Comparison of ENCODE assay signal across 12 cellular contexts in genomic region chr14:102622262-102622885, GRCh38. TPM values are rescaled to one million over a fixed set of nuclear protein-coding genes. Genes with fewer than 3 reads are reported as not detected.
DNase-seq lines count a peak whose midpoint lies in the region; ATAC-seq lines count a peak whose summit lies in the region.
"Had no signal": no experiment of that assay in that cellular context is flagged by ENCODE, and none has a peak within 500 bp of the region (broad histone marks: within the 10 kb centered on the region; RNA-seq: fewer than 3 reads in every experiment).

No MANE protein-coding gene starts in this region.

- no peaks in the 10 kb centered on the region for H3K27me3 Mint-ChIP-seq in activated T-helper 2 cell treated with anti-CD3 and anti-CD28 coated beads, Interferon-gamma antibody, Interleukin-2, Interleukin-4, amounts not matched to agents 10 μg/mL and 5 μg/mL and 100 μg/mL, durations not matched to agents 14 hours and 24 hours and 36 hours (ENCODE audit: low read depth)

- no peak overlapping the region for H3K27ac Mint-ChIP-seq in activated T-helper 2 cell treated with anti-CD3 and anti-CD28 coated beads, Interferon-gamma antibody, Interleukin-2, Interleukin-4, amounts not matched to agents 10 μg/mL and 5 μg/mL and 100 μg/mL, durations not matched to agents 14 hours and 24 hours and 36 hours

- intact Hi-C loops in activated T-helper 2 cell treated with anti-CD3 and anti-CD28 coated beads, Interferon-gamma antibody, Interleukin-2, Interleukin-4, amounts not matched to agents 10 μg/mL and 5 μg/mL and 100 μg/mL, durations not matched to agents 14 hours and 24 hours and 36 hours (cut with micrococcal nuclease), result no loop called here

- H3K9me3 ChIP-seq in iPS-20b (ENCODE audit: insufficient read depth, low read depth, low read length), result no peaks in the 10 kb centered on the region

- peak overlapping the region; percentile 10 for H3K27ac ChIP-seq in iPS-20b (ENCODE audit: low read length)
- H3K27ac ChIP-seq: parathyroid adenoma had no signal

- ATAC-seq in HG03139 (IDR thresholded peaks at IDR 0.05; ENCODE audit: unreplicated experiment) (no peak), GM19328 (IDR thresholded peaks at IDR 0.05; ENCODE audit: unreplicated experiment) (no peak)

- peak; percentile 3 for DNase-seq in stimulated activated naive CD4-positive, alpha-beta T cell treated with Interleukin-2 at 50 U/mL for 16 hours (lab: John Stamatoyannopoulos, UW)
- no peak for DNase-seq in stimulated activated naive CD4-positive, alpha-beta T cell (lab: John Stamatoyannopoulos, UW)
- peak; percentile 11 for DNase-seq in OCI-M1 (lab: John Stamatoyannopoulos, UW)
- no peak for DNase-seq in activated T-helper 2 cell treated with anti-CD3 and anti-CD28 coated beads, Interferon-gamma antibody, Interleukin-2, Interleukin-4, amounts not matched to agents 10 μg/mL and 5 μg/mL and 100 μg/mL, durations not matched to agents 14 hours and 24 hours and 36 hours (ENCODE audit: low spot score)
- DNase-seq in NCI-H524 treated with DMSO at 0.1 percent for 48 hours (lab: John Stamatoyannopoulos, UW), result no peak
- DNase-seq: central memory CD4-positive, alpha-beta T cell; COR-L47; NCI-H1105 treated with DMSO at 0.1 percent for 48 hours had no signal

- H3K36me3 ChIP-seq in iPS-20b (ENCODE audit: insufficient read depth, low read depth, low read length), result 0 out of 2 replicates have a peak, but pooled peaks cover 3% of the 10 kb centered on the region

- peak overlapping the region; percentile 7; the same call in 1 of the 2 replicates for H3K9ac ChIP-seq in iPS-20b (ENCODE audit: low read depth, low read length)
- H3K9ac ChIP-seq: parathyroid adenoma had no signal

- no peak overlapping the region; the same call in 1 of the 2 replicates for H3K4me3 ChIP-seq in iPS-20b (ENCODE audit: low read length)

- peaks cover 14% of the 10 kb centered on the region for H3K36me3 Mint-ChIP-seq in activated T-helper 2 cell treated with anti-CD3 and anti-CD28 coated beads, Interferon-gamma antibody, Interleukin-2, Interleukin-4, amounts not matched to agents 10 μg/mL and 5 μg/mL and 100 μg/mL, durations not matched to agents 14 hours and 24 hours and 36 hours (ENCODE audit: low read depth)

- no peak overlapping the region for H3K4me3 Mint-ChIP-seq in activated T-helper 2 cell treated with anti-CD3 and anti-CD28 coated beads, Interferon-gamma antibody, Interleukin-2, Interleukin-4, amounts not matched to agents 10 μg/mL and 5 μg/mL and 100 μg/mL, durations not matched to agents 14 hours and 24 hours and 36 hours (ENCODE audit: low read depth)

- H3K4me1 ChIP-seq in iPS-20b (ENCODE audit: insufficient read depth, low read length), result peaks cover 15% of the 10 kb centered on the region; the same call in 1 of the 2 replicates
- H3K4me1 ChIP-seq: parathyroid adenoma had no signal

- H3K4me1 Mint-ChIP-seq in activated T-helper 2 cell treated with anti-CD3 and anti-CD28 coated beads, Interferon-gamma antibody, Interleukin-2, Interleukin-4, amounts not matched to agents 10 μg/mL and 5 μg/mL and 100 μg/mL, durations not matched to agents 14 hours and 24 hours and 36 hours (ENCODE audit: low read depth), result peaks cover 22% of the 10 kb centered on the region

- H3K27me3 ChIP-seq in iPS-20b (ENCODE audit: insufficient read depth, low read length), result no peaks in the 10 kb centered on the region

- no peaks in the 10 kb centered on the region for H3K9me3 Mint-ChIP-seq in activated T-helper 2 cell treated with anti-CD3 and anti-CD28 coated beads, Interferon-gamma antibody, Interleukin-2, Interleukin-4, amounts not matched to agents 10 μg/mL and 5 μg/mL and 100 μg/mL, durations not matched to agents 14 hours and 24 hours and 36 hours

RNA-seq across cellular contexts. Expression of gene RCOR1, which starts 29.9 kb away (rescaled TPM):
- 22.2 and 24.3 TPM in 2 replicates for total RNA-seq in activated T-helper 2 cell treated with anti-CD3 and anti-CD28 coated beads, Interferon-gamma antibody, Interleukin-2, Interleukin-4, amounts not matched to agents 10 μg/mL and 5 μg/mL and 100 μg/mL, durations not matched to agents 14 hours and 24 hours and 36 hours

Comparison
In these comparisons a context has a peak if more than half of its experiments do, and no peak if none do; other contexts are left out.
1. DNase-seq: peak in stimulated activated naive CD4-positive, alpha-beta T cell treated with Interleukin-2 at 50 U/mL for 16 hours (single experiment) and OCI-M1 (single experiment); none in stimulated activated naive CD4-positive, alpha-beta T cell (0 of 6), activated T-helper 2 cell treated with anti-CD3 and anti-CD28 coated beads, Interferon-gamma antibody, Interleukin-2, Interleukin-4, amounts not matched to agents 10 μg/mL and 5 μg/mL and 100 μg/mL, durations not matched to agents 14 hours and 24 hours and 36 hours (single experiment) and NCI-H524 treated with DMSO at 0.1 percent for 48 hours (single experiment).